Comparison of ENCODE assay signal across 25 cellular contexts in genomic region chr2:100776445-100776844, GRCh38.
"Had no signal": no experiment of that assay in that cellular context is flagged by ENCODE, and none has a peak within 500 bp of the region (broad histone marks: within the 10 kb centered on the region; RNA-seq: fewer than 3 reads in every experiment).

No MANE protein-coding gene starts in this region.

- H3K4me3 ChIP-seq: dorsolateral prefrontal cortex, esophagus muscularis mucosa, lung, mucosa of descending colon, neural progenitor cell, smooth muscle cell, suprapubic skin, transverse colon, vagina had no signal

- H3K79me2 ChIP-seq: parathyroid adenoma had no signal

- H3K4me2 ChIP-seq: neural progenitor cell, smooth muscle cell had no signal

- H3K9me3 ChIP-seq: esophagus muscularis mucosa, mucosa of descending colon, suprapubic skin, transverse colon, vagina had no signal

- H3K27ac ChIP-seq: dorsolateral prefrontal cortex, esophagus muscularis mucosa, neural progenitor cell, parathyroid adenoma, suprapubic skin, transverse colon, vagina had no signal

- H2AFZ ChIP-seq: neural progenitor cell, parathyroid adenoma had no signal

- ATAC-seq: left lobe of liver; mucosa of descending colon; natural killer cell treated with Interleukin-12 subunit alpha and Interleukin-12 subunit beta and Interleukin-15 and Interleukin-18, amount 100 ng/mL, for 72 hours; sciatic nerve; stimulated activated naive CD8-positive, alpha-beta T cell treated with anti-CD3 and anti-CD28 coated beads, Interleukin-15, amount 100 ng/mL, for 72 hours had no signal

- H3K9ac ChIP-seq: neural progenitor cell, parathyroid adenoma had no signal

- DNase-seq: dorsolateral prefrontal cortex; effector CD4-positive, alpha-beta T cell; foreskin melanocyte; head of caudate nucleus; kidney; mesenchymal stem cell; mucosa of descending colon; naive B cell; stimulated activated CD4-positive, alpha-beta T cell treated with anti-CD3 and anti-CD28 coated beads, Interleukin-12 subunit alpha, Interleukin-12 subunit beta, amount 100 ng/mL, for 4 hours; stimulated activated CD4-positive, alpha-beta T cell treated with anti-CD3 and anti-CD28 coated beads, Interleukin-1b, Interleukin-23, amount 100 ng/mL, for 48 hours; stimulated activated CD4-positive, alpha-beta T cell treated with anti-CD3 and anti-CD28 coated beads, Interleukin-4, amount 100 ng/mL, for 1 hour; stimulated activated CD8-positive, alpha-beta memory T cell treated with anti-CD3 and anti-CD28 coated beads, Interleukin-4, amount 100 ng/mL, for 48 hours; stimulated activated naive CD4-positive, alpha-beta T cell; stimulated activated naive CD8-positive, alpha-beta T cell treated with anti-CD3 and anti-CD28 coated beads, Interleukin-15, amount 100 ng/mL, for 72 hours; transverse colon had no signal

- H3K36me3 ChIP-seq: esophagus muscularis mucosa, neural progenitor cell, suprapubic skin, transverse colon, vagina had no signal

- H3K27me3 ChIP-seq: dorsolateral prefrontal cortex, esophagus muscularis mucosa, neural progenitor cell, suprapubic skin, transverse colon, vagina had no signal
